In genomic region chr7:74231232-74231590, GRCh38 we compare ENCODE assay signal across 11 cellular contexts. TPM values are rescaled to one million over a fixed set of nuclear protein-coding genes. Genes with fewer than 3 reads are reported as not detected.
A peak's percentile ranks its signal among the peaks of the same experiment; 100 is the strongest.
DNase-seq lines count a peak whose midpoint lies in the region; ATAC-seq, FAIRE-seq and TF ChIP-seq lines count a peak whose summit lies in the region.
"Had no signal": no experiment of that assay in that cellular context is flagged by ENCODE, and none has a peak within 500 bp of the region (broad histone marks: within the 10 kb centered on the region; RNA-seq: fewer than 3 reads in every experiment).

No MANE protein-coding gene starts in this region.

- H3K4me3 Mint-ChIP-seq in effector memory CD8-positive, alpha-beta T cell, result peak overlapping the region in 1 of 2 donors; percentile 25

- peaks cover 24% of the 10 kb centered on the region for H3K36me3 Mint-ChIP-seq in effector memory CD8-positive, alpha-beta T cell (ENCODE audit: insufficient read depth)

- in situ Hi-C loops in G401 (cut with HindIII; ENCODE audit: low sequenced_read_pairs), result no loop called here

- H3K9me3 Mint-ChIP-seq in effector memory CD8-positive, alpha-beta T cell, result no peaks in the 10 kb centered on the region

- ATAC-seq in GM19438 (IDR thresholded peaks at IDR 0.05; ENCODE audit: low read depth, unreplicated experiment) (peak; percentile 57), HG03064 (IDR thresholded peaks at IDR 0.05; ENCODE audit: low read depth, unreplicated experiment) (peak; percentile 64)
- ATAC-seq in effector memory CD8-positive, alpha-beta T cell (replicated peaks), result peak; percentile 51
- ATAC-seq: PC-3 had no signal

- H3K27me3 Mint-ChIP-seq in effector memory CD8-positive, alpha-beta T cell, result no peaks in the 10 kb centered on the region

- H3K4me1 Mint-ChIP-seq in effector memory CD8-positive, alpha-beta T cell (ENCODE audit: low read depth in 2 of 2), result peaks cover 5 to 6% of the 10 kb centered on the region in 2 donors

- FAIRE-seq in GM12892 (lab: Jason Lieb, UNC), result peak; percentile 73

- TF ChIP-seq POLR2A in GM12892 (IDR thresholded peaks at IDR 0.05; ENCODE audit: low read depth, low read length), result no peak; the same call in 1 of the 2 replicates

- DNase-seq in GM12892 (ENCODE audit: insufficient read length) (peak; percentile 59), G401 (ENCODE audit: low spot score) (no peak), COLO668 (lab: John Stamatoyannopoulos, UW; ENCODE audit: unreplicated experiment) (no peak), NAMALWA (ENCODE audit: low spot score) (no peak)
- no peak for DNase-seq in effector memory CD8-positive, alpha-beta T cell
- no peak for DNase-seq in stimulated activated CD4-positive, alpha-beta T cell treated with anti-CD3 and anti-CD28 coated beads, Interleukin-4, amount 100 ng/mL, for 1 hour
- DNase-seq: activated CD8-positive, alpha-beta memory T cell treated with anti-CD3 and anti-CD28 coated beads, Interleukin-2, amount 50 U/mL, for 48 hours; dermis blood vessel endothelial cell; PC-3 had no signal

- peak overlapping the region; percentile 82 to 83 for H3K27ac Mint-ChIP-seq in effector memory CD8-positive, alpha-beta T cell

RNA-seq across cellular contexts. Expression of gene LAT2, which starts 21.4 kb away (rescaled TPM):
- 160 TPM for polyA plus RNA-seq in GM12892 (2012; ENCODE audit: missing spikeins)
- total RNA-seq in G401 (2014; rRNA removed; shearing (Covaris generic)), result not detected in 2 replicates

RNA-seq across cellular contexts. Expression of gene RFC2, which starts 23.0 kb away (rescaled TPM):
- 64.7 TPM for polyA plus RNA-seq in GM12892 (2012; ENCODE audit: missing spikeins)
- total RNA-seq in G401 (2014; rRNA removed; shearing (Covaris generic)), result 40.6 and 47.9 TPM in 2 replicates

RNA-seq across cellular contexts. Expression of gene EIF4H, which starts 57.1 kb away (rescaled TPM):
- polyA plus RNA-seq in GM12892 (2012; ENCODE audit: missing spikeins), result 222 TPM
- 404 and 445 TPM in 2 replicates for total RNA-seq in G401 (2014; rRNA removed; shearing (Covaris generic))

RNA-seq across cellular contexts. Expression of gene CLIP2, which starts 58.0 kb away (rescaled TPM):
- 21.0 TPM for polyA plus RNA-seq in GM12892 (2012; ENCODE audit: missing spikeins)
- 33.2 and 34.2 TPM in 2 replicates for total RNA-seq in G401 (2014; rRNA removed; shearing (Covaris generic))
